In genomic region chr3:61715886-61716527, GRCh38 we compare ENCODE assay signal across 1 cellular context.
A peak's percentile ranks its signal among the peaks of the same experiment; 100 is the strongest.
TF ChIP-seq lines count a peak whose summit lies in the region.

No MANE protein-coding gene starts in this region.

TF ChIP-seq in HEK293, 187 proteins besides CTCF, POLR2A, EP300 and RAD21 (continued from another document):
- TF ChIP-seq ZNF518A (tag by site-specific recombination; conservative IDR thresholded peaks at IDR 0.05; ENCODE audit: low read depth) (no peak), ZNF184 (tag by site-specific recombination; IDR thresholded peaks at IDR 0.05) (no peak), ZXDB (tag by site-specific recombination; IDR thresholded peaks at IDR 0.05) (no peak), ZBTB6 (tag by site-specific recombination; IDR thresholded peaks at IDR 0.05) (peak; percentile 70; the same call in 1 of the 2 replicates), ZBTB10 (tag by site-specific recombination; IDR thresholded peaks at IDR 0.05) (no peak), ZNF501 (tag by site-specific recombination; IDR thresholded peaks at IDR 0.05) (no peak), ZNF660 (tag by site-specific recombination; IDR thresholded peaks at IDR 0.05) (no peak), ZBTB44 (tag by site-specific recombination; IDR thresholded peaks at IDR 0.05) (0 out of 2 replicates have a peak, but pooled peaks have one; percentile 59), ZNF394 (tag by site-specific recombination; IDR thresholded peaks at IDR 0.05; ENCODE audit: borderline replicate concordance) (no peak), ATF2 (tag by site-specific recombination; IDR thresholded peaks at IDR 0.05; ENCODE audit: low read depth) (peak; percentile 93), ZBTB17 (tag by site-specific recombination; IDR thresholded peaks at IDR 0.05) (0 out of 2 replicates have a peak, but pooled peaks have one; percentile 25), ZIC2 (tag by site-specific recombination; IDR thresholded peaks at IDR 0.05) (peak; percentile 74), KLF1 (tag by site-specific recombination; IDR thresholded peaks at IDR 0.05) (0 out of 2 replicates have a peak, but pooled peaks have one; percentile 28), PBX3 (CRISPR knock-in tag; IDR thresholded peaks at IDR 0.05) (no peak), ZNF639 (tag by site-specific recombination; IDR thresholded peaks at IDR 0.05) (no peak), ZNF521 (tag by site-specific recombination; IDR thresholded peaks at IDR 0.05) (no peak), ZBTB21 (tag by site-specific recombination; IDR thresholded peaks at IDR 0.05) (peak; percentile 94), PRDM4 (tag by site-specific recombination; IDR thresholded peaks at IDR 0.05) (no peak), ZNF510 (tag by site-specific recombination; IDR thresholded peaks at IDR 0.05; ENCODE audit: insufficient replicate concordance) (no peak), ZNF335 (tag by site-specific recombination; conservative IDR thresholded peaks at IDR 0.05) (0 out of 2 replicates have a peak, but pooled peaks have one; percentile 9), ZNF23 (tag by site-specific recombination; IDR thresholded peaks at IDR 0.05; ENCODE audit: borderline replicate concordance) (no peak), ZNF433 (tag by site-specific recombination; IDR thresholded peaks at IDR 0.05; ENCODE audit: low read depth) (no peak), KLF9 (tag by site-specific recombination; IDR thresholded peaks at IDR 0.05; ENCODE audit: low read depth) (peak; percentile 69), MZF1 (tag by site-specific recombination; IDR thresholded peaks at IDR 0.05; ENCODE audit: borderline replicate concordance) (peak; percentile 98), ZNF274 (IDR thresholded peaks at IDR 0.05; ENCODE audit: low read length) (no peak), ZNF274 (tag by site-specific recombination; IDR thresholded peaks at IDR 0.05; ENCODE audit: borderline replicate concordance) (no peak), SP7 (tag by site-specific recombination; IDR thresholded peaks at IDR 0.05) (peak; percentile 55; the same call in 1 of the 2 replicates), ZNF2 (tag by site-specific recombination; IDR thresholded peaks at IDR 0.05) (no peak), ZNF155 (tag by site-specific recombination; IDR thresholded peaks at IDR 0.05) (no peak), ZBTB11 (tag by site-specific recombination; conservative IDR thresholded peaks at IDR 0.05; ENCODE audit: low read depth) (no peak), IKZF3 (tag by site-specific recombination; IDR thresholded peaks at IDR 0.05) (peak; percentile 72), ZBTB20 (tag by site-specific recombination; IDR thresholded peaks at IDR 0.05) (peak; percentile 62), KLF10 (tag by site-specific recombination; IDR thresholded peaks at IDR 0.05) (peak; percentile 73), OVOL3 (tag by site-specific recombination; IDR thresholded peaks at IDR 0.05) (no peak), ZNF248 (tag by site-specific recombination; IDR thresholded peaks at IDR 0.05) (no peak), ZBTB1 (tag by site-specific recombination; IDR thresholded peaks at IDR 0.05) (no peak)
